1 cellular context compared by ENCODE assay signal in genomic region chr4:80065601-80066000, GRCh38.
TF ChIP-seq lines count a peak whose summit lies in the region.

No MANE protein-coding gene starts in this region.

TF ChIP-seq in IMR-90, 13 proteins besides CTCF, POLR2A, EP300 and RAD21 (continued from another document):
- no peak for TF ChIP-seq USF2 (IDR thresholded peaks at IDR 0.05; ENCODE audit: low read depth, low read length)
